In genomic region chrX:135520022-135520552, GRCh38 we compare ENCODE assay signal across 8 cellular contexts. TPM values are rescaled to one million over a fixed set of nuclear protein-coding genes. Genes with fewer than 3 reads are reported as not detected.
DNase-seq lines count a peak whose midpoint lies in the region; ATAC-seq, FAIRE-seq and TF ChIP-seq lines count a peak whose summit lies in the region.

No MANE protein-coding gene starts in this region.

- H3K4me1 ChIP-seq in GM23338 (ENCODE audit: insufficient read depth) (peaks cover 6% of the 10 kb centered on the region; the same call in 1 of the 2 replicates), tibial artery (peaks cover 0 to 2% (median 0%) of the 10 kb centered on the region in 4 donors), mucosa of descending colon (ENCODE audit: low read depth) (no peaks in the 10 kb centered on the region)

- H3K9me3 ChIP-seq in tibial artery, result no peaks in the 10 kb centered on the region
- no peaks in the 10 kb centered on the region for H3K9me3 ChIP-seq in mucosa of descending colon

- no peak for TF ChIP-seq CTCF in GM23338 (conservative IDR thresholded peaks at IDR 0.05; ENCODE audit: low read depth in 2 of 2)
- no peak for TF ChIP-seq CTCF in tibial artery (IDR thresholded peaks at IDR 0.05)
- TF ChIP-seq CTCF in mucosa of descending colon (IDR thresholded peaks at IDR 0.05), result no peak

- no peaks in the 10 kb centered on the region for H3K9me3 Mint-ChIP-seq in GM23338
- no peaks in the 10 kb centered on the region for H3K9me3 Mint-ChIP-seq in activated naive CD8-positive, alpha-beta T cell treated with anti-CD3 and anti-CD28 coated beads for 36 hours

- no peaks in the 10 kb centered on the region for H3K36me3 Mint-ChIP-seq in GM23338 (ENCODE audit: low read depth)
- H3K36me3 Mint-ChIP-seq in activated naive CD8-positive, alpha-beta T cell treated with anti-CD3 and anti-CD28 coated beads for 36 hours, result peaks cover 11% of the 10 kb centered on the region

- H2AFZ ChIP-seq in GM23338, result no peak overlapping the region

- peak overlapping the region; percentile 94 for H3K4me3 Mint-ChIP-seq in GM23338
- H3K4me3 Mint-ChIP-seq in activated naive CD8-positive, alpha-beta T cell treated with anti-CD3 and anti-CD28 coated beads for 36 hours, result peak overlapping the region; percentile 95

- H4K20me1 ChIP-seq in GM23338 (replicated peaks; ENCODE audit: insufficient read depth), result no peaks in the 10 kb centered on the region

- no peak overlapping the region for H3K27ac Mint-ChIP-seq in GM23338
- peak overlapping the region; percentile 99 for H3K27ac Mint-ChIP-seq in activated naive CD8-positive, alpha-beta T cell treated with anti-CD3 and anti-CD28 coated beads for 36 hours

- peak overlapping the region; percentile 58 for H3K4me2 ChIP-seq in GM23338

- intact Hi-C loops in tibial artery (cut with DNase I; ENCODE audit: low total_unique reads) (no loop called here), mucosa of descending colon (cut with DNase I, micrococcal nuclease) (no loop called here)

- H3K27me3 ChIP-seq in GM23338 (ENCODE audit: insufficient read depth) (no peaks in the 10 kb centered on the region), tibial artery (no peaks in the 10 kb centered on the region)

- H3K27ac ChIP-seq in GM23338 (ENCODE audit: low read depth) (no peak overlapping the region), tibial artery (peak overlapping the region; percentile 96 to 97)

- H3K36me3 ChIP-seq in GM23338 (ENCODE audit: insufficient read depth) (no peaks in the 10 kb centered on the region), tibial artery (no peaks in the 10 kb centered on the region), mucosa of descending colon (ENCODE audit: low read depth) (no peaks in the 10 kb centered on the region)

- DNase-seq in AG20443 (ENCODE audit: low spot score) (peak; percentile 21), GM23338 (ENCODE audit: low spot score) (peak; percentile 39), tibial artery (no peak), SIG-M5 treated with dmso at 0.1 percent for 504 hours (lab: John Stamatoyannopoulos, UW; ENCODE audit: unreplicated experiment) (no peak), KG1 (lab: John Stamatoyannopoulos, UW) (no peak), mucosa of descending colon (no peak)
- no peak for DNase-seq in activated naive CD8-positive, alpha-beta T cell treated with anti-CD3 and anti-CD28 coated beads for 36 hours

- no peak for ATAC-seq in GM23338
- ATAC-seq in mucosa of descending colon, result no peak

- no peaks in the 10 kb centered on the region for H3K9me2 ChIP-seq in GM23338 (ENCODE audit: insufficient read depth)

- H3K27me3 Mint-ChIP-seq in GM23338 (ENCODE audit: insufficient read depth, low read depth, poor library complexity), result peaks cover 2% of the 10 kb centered on the region
- peaks cover 2% of the 10 kb centered on the region for H3K27me3 Mint-ChIP-seq in activated naive CD8-positive, alpha-beta T cell treated with anti-CD3 and anti-CD28 coated beads for 36 hours

- no peaks in the 10 kb centered on the region for H3F3A ChIP-seq in GM23338 (replicated peaks; ENCODE audit: low read depth)

- H3K4me3 ChIP-seq in GM23338 (peak overlapping the region; percentile 67), tibial artery (peak overlapping the region; percentile 86 to 87), mucosa of descending colon (no peak overlapping the region)

- H3K4me1 Mint-ChIP-seq in GM23338, result peaks cover 11% of the 10 kb centered on the region
- H3K4me1 Mint-ChIP-seq in activated naive CD8-positive, alpha-beta T cell treated with anti-CD3 and anti-CD28 coated beads for 36 hours, result peaks cover 33% of the 10 kb centered on the region

- FAIRE-seq in islet of Langerhans (lab: Jason Lieb, UNC), result peak; percentile 91

- H3K79me2 ChIP-seq in GM23338 (replicated peaks; ENCODE audit: insufficient read depth), result no peaks in the 10 kb centered on the region

TF ChIP-seq in GM23338, 12 proteins besides CTCF, POLR2A, EP300 and RAD21:
- TF ChIP-seq JUNB (IDR thresholded peaks at IDR 0.05; ENCODE audit: unreplicated experiment), result no peak
- no peak for TF ChIP-seq CREB1 (CRISPR knock-in tag; IDR thresholded peaks at IDR 0.05; ENCODE audit: low read depth)
- no peak for TF ChIP-seq POLR2AphosphoS5 (IDR thresholded peaks at IDR 0.05; ENCODE audit: low read depth)
- 0 out of 2 replicates have a peak, but pooled peaks have one; percentile 36 for TF ChIP-seq ETS1 (IDR thresholded peaks at IDR 0.05)

RNA-seq across cellular contexts. Expression of gene INTS6L, which starts 0.4 kb away (rescaled TPM):
- total RNA-seq in GM23338 (2014; rRNA removed; shearing (Covaris generic)), result 6.4 and 21.9 TPM in 2 replicates
- polyA plus RNA-seq in GM23338 (2016; fragmentation: Nextera tagmentation; extraction: Ambion mirVana), result 4.5 and 4.8 TPM in 2 replicates
- total RNA-seq in activated naive CD8-positive, alpha-beta T cell treated with anti-CD3 and anti-CD28 coated beads for 36 hours, result 10 to 100 TPM; 17.2 to 22.2 TPM
- 10 to 100 TPM; 14.2 to 19.8 (median 15.0) TPM for total RNA-seq in mucosa of descending colon

Comparison
In these comparisons a context has a peak if more than half of its experiments do, and no peak if none do; other contexts are left out.
1. DNase-seq: peak in AG20443 (single experiment) and GM23338 (single experiment); none in activated naive CD8-positive, alpha-beta T cell treated with anti-CD3 and anti-CD28 coated beads for 36 hours (single experiment), tibial artery (0 of 2), SIG-M5 treated with dmso at 0.1 percent for 504 hours (single experiment), KG1 (single experiment) and mucosa of descending colon (0 of 3).